In genomic region chr1:68376441-68376840, GRCh38 we compare ENCODE assay signal across 1 cellular context.
TF ChIP-seq lines count a peak whose summit lies in the region.

No MANE protein-coding gene starts in this region.

TF ChIP-seq in SK-N-SH treated with all-trans-retinoic acid at 6 μM for 48 hours, 23 proteins besides CTCF, POLR2A, EP300 and RAD21 (continued from another document):
- no peak for TF ChIP-seq SNAI2 (CRISPR knock-in tag; IDR thresholded peaks at IDR 0.05)
- no peak for TF ChIP-seq TOX (CRISPR knock-in tag; IDR thresholded peaks at IDR 0.05; ENCODE audit: borderline replicate concordance)
